In genomic region chr3:128409621-128410581, GRCh38 we compare ENCODE assay signal across 1 cellular context.
A peak's percentile ranks its signal among the peaks of the same experiment; 100 is the strongest.
TF ChIP-seq lines count a peak whose summit lies in the region.

No MANE protein-coding gene starts in this region.

TF ChIP-seq in K562, 482 proteins besides CTCF, POLR2A, EP300 and RAD21 (continued from another document and continues in another):
- TF ChIP-seq, protein P1, sequence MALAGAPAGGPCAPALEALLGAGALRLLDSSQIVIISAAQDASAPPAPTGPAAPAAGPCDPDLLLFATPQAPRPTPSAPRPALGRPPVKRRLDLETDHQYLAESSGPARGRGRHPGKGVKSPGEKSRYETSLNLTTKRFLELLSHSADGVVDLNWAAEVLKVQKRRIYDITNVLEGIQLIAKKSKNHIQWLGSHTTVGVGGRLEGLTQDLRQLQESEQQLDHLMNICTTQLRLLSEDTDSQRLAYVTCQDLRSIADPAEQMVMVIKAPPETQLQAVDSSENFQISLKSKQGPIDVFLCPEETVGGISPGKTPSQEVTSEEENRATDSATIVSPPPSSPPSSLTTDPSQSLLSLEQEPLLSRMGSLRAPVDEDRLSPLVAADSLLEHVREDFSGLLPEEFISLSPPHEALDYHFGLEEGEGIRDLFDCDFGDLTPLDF (CRISPR knock-in tag; IDR thresholded peaks at IDR 0.05): no peak
- TF ChIP-seq RBM14 (IDR thresholded peaks at IDR 0.05; ENCODE audit: borderline replicate concordance, insufficient read depth, low read depth, low read length) (no peak), NRF1 (conservative IDR thresholded peaks at IDR 0.05 in 1 of 2, IDR thresholded peaks at IDR 0.05 in 1 of 2) (peak; percentile 21 to 50; a peak in 3 of 4 replicates), BMI1 (IDR thresholded peaks at IDR 0.05; ENCODE audit: low read length) (no peak), TBP (optimal IDR thresholded peaks at IDR 0.05; ENCODE audit: low read depth, low read length) (peak; percentile 57), NEUROD1 (IDR thresholded peaks at IDR 0.05; ENCODE audit: borderline replicate concordance, low read depth, low read length, partially characterized antibody) (no peak), POLR2G (IDR thresholded peaks at IDR 0.05; ENCODE audit: low read depth, low read length) (peak; percentile 79), HNRNPK (IDR thresholded peaks at IDR 0.05; ENCODE audit: low read depth, low read length, poor library complexity, severe bottlenecking) (no peak), NELFE (IDR thresholded peaks at IDR 0.05; ENCODE audit: insufficient read depth, insufficient read length) (no peak), SP1 (CRISPR knock-in tag; IDR thresholded peaks at IDR 0.05) (peak; percentile 47; the same call in 1 of the 2 replicates), ZNF232 (CRISPR knock-in tag; IDR thresholded peaks at IDR 0.05) (no peak), CBFA2T3 (IDR thresholded peaks at IDR 0.05) (no peak), ZNF436 (CRISPR knock-in tag; IDR thresholded peaks at IDR 0.05) (no peak), HDGF (IDR thresholded peaks at IDR 0.05) (peak; percentile 43; the same call in 1 of the 2 replicates), ZNF384 (IDR thresholded peaks at IDR 0.05; ENCODE audit: low read depth, low read length) (no peak), WHSC1 (IDR thresholded peaks at IDR 0.05; ENCODE audit: low read length) (no peak), PRMT5 (CRISPR knock-in tag; IDR thresholded peaks at IDR 0.05) (no peak), GATA2 (CRISPR knock-in tag; IDR thresholded peaks at IDR 0.05) (no peak), DPF2 (IDR thresholded peaks at IDR 0.05) (no peak), TOE1 (IDR thresholded peaks at IDR 0.05; ENCODE audit: borderline replicate concordance) (no peak), TOE1 (CRISPR knock-in tag; IDR thresholded peaks at IDR 0.05; ENCODE audit: borderline replicate concordance, low read depth) (no peak), NCOA1 (IDR thresholded peaks at IDR 0.05; ENCODE audit: low read depth) (no peak), RFX7 (CRISPR knock-in tag; IDR thresholded peaks at IDR 0.05) (no peak)
- TF ChIP-seq, protein P2, sequence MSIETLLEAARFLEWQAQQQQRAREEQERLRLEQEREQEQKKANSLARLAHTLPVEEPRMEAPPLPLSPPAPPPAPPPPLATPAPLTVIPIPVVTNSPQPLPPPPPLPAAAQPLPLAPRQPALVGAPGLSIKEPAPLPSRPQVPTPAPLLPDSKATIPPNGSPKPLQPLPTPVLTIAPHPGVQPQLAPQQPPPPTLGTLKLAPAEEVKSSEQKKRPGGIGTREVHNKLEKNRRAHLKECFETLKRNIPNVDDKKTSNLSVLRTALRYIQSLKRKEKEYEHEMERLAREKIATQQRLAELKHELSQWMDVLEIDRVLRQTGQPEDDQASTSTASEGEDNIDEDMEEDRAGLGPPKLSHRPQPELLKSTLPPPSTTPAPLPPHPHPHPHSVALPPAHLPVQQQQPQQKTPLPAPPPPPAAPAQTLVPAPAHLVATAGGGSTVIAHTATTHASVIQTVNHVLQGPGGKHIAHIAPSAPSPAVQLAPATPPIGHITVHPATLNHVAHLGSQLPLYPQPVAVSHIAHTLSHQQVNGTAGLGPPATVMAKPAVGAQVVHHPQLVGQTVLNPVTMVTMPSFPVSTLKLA (conservative IDR thresholded peaks at IDR 0.05): no peak
- TF ChIP-seq, protein P3, sequence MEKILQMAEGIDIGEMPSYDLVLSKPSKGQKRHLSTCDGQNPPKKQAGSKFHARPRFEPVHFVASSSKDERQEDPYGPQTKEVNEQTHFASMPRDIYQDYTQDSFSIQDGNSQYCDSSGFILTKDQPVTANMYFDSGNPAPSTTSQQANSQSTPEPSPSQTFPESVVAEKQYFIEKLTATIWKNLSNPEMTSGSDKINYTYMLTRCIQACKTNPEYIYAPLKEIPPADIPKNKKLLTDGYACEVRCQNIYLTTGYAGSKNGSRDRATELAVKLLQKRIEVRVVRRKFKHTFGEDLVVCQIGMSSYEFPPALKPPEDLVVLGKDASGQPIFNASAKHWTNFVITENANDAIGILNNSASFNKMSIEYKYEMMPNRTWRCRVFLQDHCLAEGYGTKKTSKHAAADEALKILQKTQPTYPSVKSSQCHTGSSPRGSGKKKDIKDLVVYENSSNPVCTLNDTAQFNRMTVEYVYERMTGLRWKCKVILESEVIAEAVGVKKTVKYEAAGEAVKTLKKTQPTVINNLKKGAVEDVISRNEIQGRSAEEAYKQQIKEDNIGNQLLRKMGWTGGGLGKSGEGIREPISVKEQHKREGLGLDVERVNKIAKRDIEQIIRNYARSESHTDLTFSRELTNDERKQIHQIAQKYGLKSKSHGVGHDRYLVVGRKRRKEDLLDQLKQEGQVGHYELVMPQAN (IDR thresholded peaks at IDR 0.05; ENCODE audit: borderline replicate concordance): no peak
- TF ChIP-seq, protein P4, sequence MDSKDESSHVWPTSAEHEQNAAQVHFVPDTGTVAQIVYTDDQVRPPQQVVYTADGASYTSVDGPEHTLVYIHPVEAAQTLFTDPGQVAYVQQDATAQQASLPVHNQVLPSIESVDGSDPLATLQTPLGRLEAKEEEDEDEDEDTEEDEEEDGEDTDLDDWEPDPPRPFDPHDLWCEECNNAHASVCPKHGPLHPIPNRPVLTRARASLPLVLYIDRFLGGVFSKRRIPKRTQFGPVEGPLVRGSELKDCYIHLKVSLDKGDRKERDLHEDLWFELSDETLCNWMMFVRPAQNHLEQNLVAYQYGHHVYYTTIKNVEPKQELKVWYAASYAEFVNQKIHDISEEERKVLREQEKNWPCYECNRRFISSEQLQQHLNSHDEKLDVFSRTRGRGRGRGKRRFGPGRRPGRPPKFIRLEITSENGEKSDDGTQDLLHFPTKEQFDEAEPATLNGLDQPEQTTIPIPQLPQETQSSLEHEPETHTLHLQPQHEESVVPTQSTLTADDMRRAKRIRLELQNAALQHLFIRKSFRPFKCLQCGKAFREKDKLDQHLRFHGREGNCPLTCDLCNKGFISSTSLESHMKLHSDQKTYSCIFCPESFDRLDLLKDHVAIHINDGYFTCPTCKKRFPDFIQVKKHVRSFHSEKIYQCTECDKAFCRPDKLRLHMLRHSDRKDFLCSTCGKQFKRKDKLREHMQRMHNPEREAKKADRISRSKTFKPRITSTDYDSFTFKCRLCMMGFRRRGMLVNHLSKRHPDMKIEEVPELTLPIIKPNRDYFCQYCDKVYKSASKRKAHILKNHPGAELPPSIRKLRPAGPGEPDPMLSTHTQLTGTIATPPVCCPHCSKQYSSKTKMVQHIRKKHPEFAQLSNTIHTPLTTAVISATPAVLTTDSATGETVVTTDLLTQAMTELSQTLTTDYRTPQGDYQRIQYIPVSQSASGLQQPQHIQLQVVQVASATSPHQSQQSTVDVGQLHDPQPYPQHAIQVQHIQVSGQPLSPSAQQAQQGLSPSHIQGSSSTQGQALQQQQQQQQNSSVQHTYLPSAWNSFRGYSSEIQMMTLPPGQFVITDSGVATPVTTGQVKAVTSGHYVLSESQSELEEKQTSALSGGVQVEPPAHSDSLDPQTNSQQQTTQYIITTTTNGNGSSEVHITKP (IDR thresholded peaks at IDR 0.05; ENCODE audit: partially characterized antibody): peak; percentile 34
- TF ChIP-seq, protein P5, sequence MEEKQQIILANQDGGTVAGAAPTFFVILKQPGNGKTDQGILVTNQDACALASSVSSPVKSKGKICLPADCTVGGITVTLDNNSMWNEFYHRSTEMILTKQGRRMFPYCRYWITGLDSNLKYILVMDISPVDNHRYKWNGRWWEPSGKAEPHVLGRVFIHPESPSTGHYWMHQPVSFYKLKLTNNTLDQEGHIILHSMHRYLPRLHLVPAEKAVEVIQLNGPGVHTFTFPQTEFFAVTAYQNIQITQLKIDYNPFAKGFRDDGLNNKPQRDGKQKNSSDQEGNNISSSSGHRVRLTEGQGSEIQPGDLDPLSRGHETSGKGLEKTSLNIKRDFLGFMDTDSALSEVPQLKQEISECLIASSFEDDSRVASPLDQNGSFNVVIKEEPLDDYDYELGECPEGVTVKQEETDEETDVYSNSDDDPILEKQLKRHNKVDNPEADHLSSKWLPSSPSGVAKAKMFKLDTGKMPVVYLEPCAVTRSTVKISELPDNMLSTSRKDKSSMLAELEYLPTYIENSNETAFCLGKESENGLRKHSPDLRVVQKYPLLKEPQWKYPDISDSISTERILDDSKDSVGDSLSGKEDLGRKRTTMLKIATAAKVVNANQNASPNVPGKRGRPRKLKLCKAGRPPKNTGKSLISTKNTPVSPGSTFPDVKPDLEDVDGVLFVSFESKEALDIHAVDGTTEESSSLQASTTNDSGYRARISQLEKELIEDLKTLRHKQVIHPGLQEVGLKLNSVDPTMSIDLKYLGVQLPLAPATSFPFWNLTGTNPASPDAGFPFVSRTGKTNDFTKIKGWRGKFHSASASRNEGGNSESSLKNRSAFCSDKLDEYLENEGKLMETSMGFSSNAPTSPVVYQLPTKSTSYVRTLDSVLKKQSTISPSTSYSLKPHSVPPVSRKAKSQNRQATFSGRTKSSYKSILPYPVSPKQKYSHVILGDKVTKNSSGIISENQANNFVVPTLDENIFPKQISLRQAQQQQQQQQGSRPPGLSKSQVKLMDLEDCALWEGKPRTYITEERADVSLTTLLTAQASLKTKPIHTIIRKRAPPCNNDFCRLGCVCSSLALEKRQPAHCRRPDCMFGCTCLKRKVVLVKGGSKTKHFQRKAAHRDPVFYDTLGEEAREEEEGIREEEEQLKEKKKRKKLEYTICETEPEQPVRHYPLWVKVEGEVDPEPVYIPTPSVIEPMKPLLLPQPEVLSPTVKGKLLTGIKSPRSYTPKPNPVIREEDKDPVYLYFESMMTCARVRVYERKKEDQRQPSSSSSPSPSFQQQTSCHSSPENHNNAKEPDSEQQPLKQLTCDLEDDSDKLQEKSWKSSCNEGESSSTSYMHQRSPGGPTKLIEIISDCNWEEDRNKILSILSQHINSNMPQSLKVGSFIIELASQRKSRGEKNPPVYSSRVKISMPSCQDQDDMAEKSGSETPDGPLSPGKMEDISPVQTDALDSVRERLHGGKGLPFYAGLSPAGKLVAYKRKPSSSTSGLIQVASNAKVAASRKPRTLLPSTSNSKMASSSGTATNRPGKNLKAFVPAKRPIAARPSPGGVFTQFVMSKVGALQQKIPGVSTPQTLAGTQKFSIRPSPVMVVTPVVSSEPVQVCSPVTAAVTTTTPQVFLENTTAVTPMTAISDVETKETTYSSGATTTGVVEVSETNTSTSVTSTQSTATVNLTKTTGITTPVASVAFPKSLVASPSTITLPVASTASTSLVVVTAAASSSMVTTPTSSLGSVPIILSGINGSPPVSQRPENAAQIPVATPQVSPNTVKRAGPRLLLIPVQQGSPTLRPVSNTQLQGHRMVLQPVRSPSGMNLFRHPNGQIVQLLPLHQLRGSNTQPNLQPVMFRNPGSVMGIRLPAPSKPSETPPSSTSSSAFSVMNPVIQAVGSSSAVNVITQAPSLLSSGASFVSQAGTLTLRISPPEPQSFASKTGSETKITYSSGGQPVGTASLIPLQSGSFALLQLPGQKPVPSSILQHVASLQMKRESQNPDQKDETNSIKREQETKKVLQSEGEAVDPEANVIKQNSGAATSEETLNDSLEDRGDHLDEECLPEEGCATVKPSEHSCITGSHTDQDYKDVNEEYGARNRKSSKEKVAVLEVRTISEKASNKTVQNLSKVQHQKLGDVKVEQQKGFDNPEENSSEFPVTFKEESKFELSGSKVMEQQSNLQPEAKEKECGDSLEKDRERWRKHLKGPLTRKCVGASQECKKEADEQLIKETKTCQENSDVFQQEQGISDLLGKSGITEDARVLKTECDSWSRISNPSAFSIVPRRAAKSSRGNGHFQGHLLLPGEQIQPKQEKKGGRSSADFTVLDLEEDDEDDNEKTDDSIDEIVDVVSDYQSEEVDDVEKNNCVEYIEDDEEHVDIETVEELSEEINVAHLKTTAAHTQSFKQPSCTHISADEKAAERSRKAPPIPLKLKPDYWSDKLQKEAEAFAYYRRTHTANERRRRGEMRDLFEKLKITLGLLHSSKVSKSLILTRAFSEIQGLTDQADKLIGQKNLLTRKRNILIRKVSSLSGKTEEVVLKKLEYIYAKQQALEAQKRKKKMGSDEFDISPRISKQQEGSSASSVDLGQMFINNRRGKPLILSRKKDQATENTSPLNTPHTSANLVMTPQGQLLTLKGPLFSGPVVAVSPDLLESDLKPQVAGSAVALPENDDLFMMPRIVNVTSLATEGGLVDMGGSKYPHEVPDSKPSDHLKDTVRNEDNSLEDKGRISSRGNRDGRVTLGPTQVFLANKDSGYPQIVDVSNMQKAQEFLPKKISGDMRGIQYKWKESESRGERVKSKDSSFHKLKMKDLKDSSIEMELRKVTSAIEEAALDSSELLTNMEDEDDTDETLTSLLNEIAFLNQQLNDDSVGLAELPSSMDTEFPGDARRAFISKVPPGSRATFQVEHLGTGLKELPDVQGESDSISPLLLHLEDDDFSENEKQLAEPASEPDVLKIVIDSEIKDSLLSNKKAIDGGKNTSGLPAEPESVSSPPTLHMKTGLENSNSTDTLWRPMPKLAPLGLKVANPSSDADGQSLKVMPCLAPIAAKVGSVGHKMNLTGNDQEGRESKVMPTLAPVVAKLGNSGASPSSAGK (IDR thresholded peaks at IDR 0.05): no peak
- TF ChIP-seq, protein P6, sequence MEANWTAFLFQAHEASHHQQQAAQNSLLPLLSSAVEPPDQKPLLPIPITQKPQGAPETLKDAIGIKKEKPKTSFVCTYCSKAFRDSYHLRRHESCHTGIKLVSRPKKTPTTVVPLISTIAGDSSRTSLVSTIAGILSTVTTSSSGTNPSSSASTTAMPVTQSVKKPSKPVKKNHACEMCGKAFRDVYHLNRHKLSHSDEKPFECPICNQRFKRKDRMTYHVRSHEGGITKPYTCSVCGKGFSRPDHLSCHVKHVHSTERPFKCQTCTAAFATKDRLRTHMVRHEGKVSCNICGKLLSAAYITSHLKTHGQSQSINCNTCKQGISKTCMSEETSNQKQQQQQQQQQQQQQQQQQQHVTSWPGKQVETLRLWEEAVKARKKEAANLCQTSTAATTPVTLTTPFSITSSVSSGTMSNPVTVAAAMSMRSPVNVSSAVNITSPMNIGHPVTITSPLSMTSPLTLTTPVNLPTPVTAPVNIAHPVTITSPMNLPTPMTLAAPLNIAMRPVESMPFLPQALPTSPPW (CRISPR knock-in tag; IDR thresholded peaks at IDR 0.05): peak; percentile 6; the same call in 1 of the 2 replicates
- TF ChIP-seq, protein P7, sequence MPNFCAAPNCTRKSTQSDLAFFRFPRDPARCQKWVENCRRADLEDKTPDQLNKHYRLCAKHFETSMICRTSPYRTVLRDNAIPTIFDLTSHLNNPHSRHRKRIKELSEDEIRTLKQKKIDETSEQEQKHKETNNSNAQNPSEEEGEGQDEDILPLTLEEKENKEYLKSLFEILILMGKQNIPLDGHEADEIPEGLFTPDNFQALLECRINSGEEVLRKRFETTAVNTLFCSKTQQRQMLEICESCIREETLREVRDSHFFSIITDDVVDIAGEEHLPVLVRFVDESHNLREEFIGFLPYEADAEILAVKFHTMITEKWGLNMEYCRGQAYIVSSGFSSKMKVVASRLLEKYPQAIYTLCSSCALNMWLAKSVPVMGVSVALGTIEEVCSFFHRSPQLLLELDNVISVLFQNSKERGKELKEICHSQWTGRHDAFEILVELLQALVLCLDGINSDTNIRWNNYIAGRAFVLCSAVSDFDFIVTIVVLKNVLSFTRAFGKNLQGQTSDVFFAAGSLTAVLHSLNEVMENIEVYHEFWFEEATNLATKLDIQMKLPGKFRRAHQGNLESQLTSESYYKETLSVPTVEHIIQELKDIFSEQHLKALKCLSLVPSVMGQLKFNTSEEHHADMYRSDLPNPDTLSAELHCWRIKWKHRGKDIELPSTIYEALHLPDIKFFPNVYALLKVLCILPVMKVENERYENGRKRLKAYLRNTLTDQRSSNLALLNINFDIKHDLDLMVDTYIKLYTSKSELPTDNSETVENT (CRISPR knock-in tag; IDR thresholded peaks at IDR 0.05): peak; percentile 33; the same call in 1 of the 2 replicates
- TF ChIP-seq, protein P8, sequence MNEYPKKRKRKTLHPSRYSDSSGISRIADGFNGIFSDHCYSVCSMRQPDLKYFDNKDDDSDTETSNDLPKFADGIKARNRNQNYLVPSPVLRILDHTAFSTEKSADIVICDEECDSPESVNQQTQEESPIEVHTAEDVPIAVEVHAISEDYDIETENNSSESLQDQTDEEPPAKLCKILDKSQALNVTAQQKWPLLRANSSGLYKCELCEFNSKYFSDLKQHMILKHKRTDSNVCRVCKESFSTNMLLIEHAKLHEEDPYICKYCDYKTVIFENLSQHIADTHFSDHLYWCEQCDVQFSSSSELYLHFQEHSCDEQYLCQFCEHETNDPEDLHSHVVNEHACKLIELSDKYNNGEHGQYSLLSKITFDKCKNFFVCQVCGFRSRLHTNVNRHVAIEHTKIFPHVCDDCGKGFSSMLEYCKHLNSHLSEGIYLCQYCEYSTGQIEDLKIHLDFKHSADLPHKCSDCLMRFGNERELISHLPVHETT (CRISPR knock-in tag; conservative IDR thresholded peaks at IDR 0.05 in 1 of 2, IDR thresholded peaks at IDR 0.05 in 1 of 2): no peak
